1 cellular context compared by ENCODE assay signal in genomic region chr22:44172370-44173108, GRCh38.
A peak's percentile ranks its signal among the peaks of the same experiment; 100 is the strongest.
TF ChIP-seq lines count a peak whose summit lies in the region.

No MANE protein-coding gene starts in this region.

TF ChIP-seq in GM12878, 131 proteins besides CTCF, POLR2A, EP300 and RAD21 (continued from another document and continues in another):
- TF ChIP-seq E4F1 (IDR thresholded peaks at IDR 0.05; ENCODE audit: borderline replicate concordance, partially characterized antibody) (no peak), POU2F2 (IDR thresholded peaks at IDR 0.05; ENCODE audit: borderline replicate concordance, low read depth, low read length) (peak; percentile 68; the same call in 1 of the 3 replicates), ZNF384 (IDR thresholded peaks at IDR 0.05; ENCODE audit: borderline replicate concordance, low read depth, low read length) (no peak), TARDBP (IDR thresholded peaks at IDR 0.05; ENCODE audit: borderline replicate concordance) (no peak), IRF4 (IDR thresholded peaks at IDR 0.05; ENCODE audit: low read depth, low read length) (peak; percentile 82), ATF7 (IDR thresholded peaks at IDR 0.05; ENCODE audit: low read depth) (peak; percentile 74), ETV6 (conservative IDR thresholded peaks at IDR 0.05 in 1 of 2, IDR thresholded peaks at IDR 0.05 in 1 of 2; ENCODE audit: borderline replicate concordance in 1 of 2, low read depth in 1 of 2) (no peak), TCF3 (IDR thresholded peaks at IDR 0.05; ENCODE audit: borderline replicate concordance, insufficient read depth, low read depth, low read length) (no peak), IKZF1 (conservative IDR thresholded peaks at IDR 0.05) (peak; percentile 58; the same call in 1 of the 2 replicates), NR2C1 (IDR thresholded peaks at IDR 0.05) (no peak), RFX5 (IDR thresholded peaks at IDR 0.05; ENCODE audit: low read depth, low read length) (peak; percentile 52; the same call in 1 of the 2 replicates), TBL1XR1 (IDR thresholded peaks at IDR 0.05; ENCODE audit: low read depth, low read length) (0 out of 2 replicates have a peak, but pooled peaks have one; percentile 17), CEBPB (IDR thresholded peaks at IDR 0.05; ENCODE audit: borderline replicate concordance in 1 of 2, low read depth in 2 of 2, low read length in 2 of 2) (peak in 1 of 2 experiments; percentile 78; a peak in 2 of 4 replicates), ZNF24 (IDR thresholded peaks at IDR 0.05) (no peak), YBX1 (IDR thresholded peaks at IDR 0.05) (no peak), WRNIP1 (IDR thresholded peaks at IDR 0.05; ENCODE audit: borderline replicate concordance, low read depth, low read length) (0 out of 2 replicates have a peak, but pooled peaks have one; percentile 48), NRF1 (conservative IDR thresholded peaks at IDR 0.05; ENCODE audit: low read depth, low read length) (no peak), TCF12 (IDR thresholded peaks at IDR 0.05; ENCODE audit: low read depth, low read length) (no peak), EGR1 (IDR thresholded peaks at IDR 0.05; ENCODE audit: borderline replicate concordance in 1 of 2, low read depth in 2 of 2, low read length in 2 of 2) (peak in 1 of 2 experiments; percentile 95; a peak in 2 of 3 replicates), BHLHE40 (IDR thresholded peaks at IDR 0.05; ENCODE audit: borderline replicate concordance in 1 of 2, low read depth in 2 of 2, low read length in 1 of 2) (peak in 1 of 2 experiments; percentile 35; a peak in 1 of 4 replicates), MTA3 (IDR thresholded peaks at IDR 0.05; ENCODE audit: borderline replicate concordance, low read length) (0 out of 2 replicates have a peak, but pooled peaks have one; percentile 50), SPI1 (IDR thresholded peaks at IDR 0.05; ENCODE audit: borderline replicate concordance, insufficient read depth, low read depth, low read length) (peak; percentile 95), RUNX3 (IDR thresholded peaks at IDR 0.05; ENCODE audit: low read length) (peak; percentile 58), JUND (IDR thresholded peaks at IDR 0.05; ENCODE audit: low read depth, low read length) (0 out of 2 replicates have a peak, but pooled peaks have one; percentile 9), NBN (IDR thresholded peaks at IDR 0.05) (0 out of 2 replicates have a peak, but pooled peaks have one; percentile 42), EZH2 (IDR thresholded peaks at IDR 0.05; ENCODE audit: borderline replicate concordance, control insufficient read depth, low read depth, low read length) (no peak), NFXL1 (IDR thresholded peaks at IDR 0.05; ENCODE audit: borderline replicate concordance) (no peak), MTA2 (IDR thresholded peaks at IDR 0.05; ENCODE audit: low read depth) (peak; percentile 47), ZNF622 (IDR thresholded peaks at IDR 0.05) (no peak), RELA (IDR thresholded peaks at IDR 0.05; ENCODE audit: borderline replicate concordance, partially characterized antibody) (no peak), GABPA (IDR thresholded peaks at IDR 0.05; ENCODE audit: low read depth) (0 out of 2 replicates have a peak, but pooled peaks have one; percentile 6), PAX8 (IDR thresholded peaks at IDR 0.05) (no peak), RBBP5 (conservative IDR thresholded peaks at IDR 0.05) (no peak), SRF (IDR thresholded peaks at IDR 0.05; ENCODE audit: low read depth in 2 of 2, low read length in 2 of 2) (no peak), SMC3 (IDR thresholded peaks at IDR 0.05; ENCODE audit: borderline replicate concordance, low read length) (peak; percentile 8; the same call in 1 of the 2 replicates), CBX3 (IDR thresholded peaks at IDR 0.05; ENCODE audit: borderline replicate concordance, low read depth) (no peak), CREB1 (IDR thresholded peaks at IDR 0.05; ENCODE audit: low read depth) (peak; percentile 44; the same call in 1 of the 2 replicates), DPF2 (IDR thresholded peaks at IDR 0.05) (peak; percentile 81), ASH2L (IDR thresholded peaks at IDR 0.05; ENCODE audit: borderline replicate concordance, low read depth) (no peak), RELB (IDR thresholded peaks at IDR 0.05; ENCODE audit: low read depth) (peak; percentile 54; the same call in 1 of the 2 replicates), BACH1 (IDR thresholded peaks at IDR 0.05; ENCODE audit: borderline replicate concordance) (no peak), SMAD1 (IDR thresholded peaks at IDR 0.05; ENCODE audit: low read depth, partially characterized antibody) (peak; percentile 54), POLR2AphosphoS2 (IDR thresholded peaks at IDR 0.05; ENCODE audit: low read depth, low read length) (0 out of 2 replicates have a peak, but pooled peaks have one; percentile 39), RB1 (IDR thresholded peaks at IDR 0.05; ENCODE audit: borderline replicate concordance) (no peak), IKZF2 (IDR thresholded peaks at IDR 0.05) (peak; percentile 48 to 55; a peak in 2 of 4 replicates), ZNF207 (IDR thresholded peaks at IDR 0.05; ENCODE audit: borderline replicate concordance) (no peak), CBFB (IDR thresholded peaks at IDR 0.05; ENCODE audit: low read depth) (peak; percentile 54; the same call in 1 of the 2 replicates), BCL11A (IDR thresholded peaks at IDR 0.05; ENCODE audit: low read depth, low read length) (no peak)
- TF ChIP-seq, protein P1, sequence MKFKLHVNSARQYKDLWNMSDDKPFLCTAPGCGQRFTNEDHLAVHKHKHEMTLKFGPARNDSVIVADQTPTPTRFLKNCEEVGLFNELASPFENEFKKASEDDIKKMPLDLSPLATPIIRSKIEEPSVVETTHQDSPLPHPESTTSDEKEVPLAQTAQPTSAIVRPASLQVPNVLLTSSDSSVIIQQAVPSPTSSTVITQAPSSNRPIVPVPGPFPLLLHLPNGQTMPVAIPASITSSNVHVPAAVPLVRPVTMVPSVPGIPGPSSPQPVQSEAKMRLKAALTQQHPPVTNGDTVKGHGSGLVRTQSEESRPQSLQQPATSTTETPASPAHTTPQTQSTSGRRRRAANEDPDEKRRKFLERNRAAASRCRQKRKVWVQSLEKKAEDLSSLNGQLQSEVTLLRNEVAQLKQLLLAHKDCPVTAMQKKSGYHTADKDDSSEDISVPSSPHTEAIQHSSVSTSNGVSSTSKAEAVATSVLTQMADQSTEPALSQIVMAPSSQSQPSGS (IDR thresholded peaks at IDR 0.05; ENCODE audit: low read length) = 0 out of 2 replicates have a peak, but pooled peaks have one; percentile 31
- TF ChIP-seq, protein P2, sequence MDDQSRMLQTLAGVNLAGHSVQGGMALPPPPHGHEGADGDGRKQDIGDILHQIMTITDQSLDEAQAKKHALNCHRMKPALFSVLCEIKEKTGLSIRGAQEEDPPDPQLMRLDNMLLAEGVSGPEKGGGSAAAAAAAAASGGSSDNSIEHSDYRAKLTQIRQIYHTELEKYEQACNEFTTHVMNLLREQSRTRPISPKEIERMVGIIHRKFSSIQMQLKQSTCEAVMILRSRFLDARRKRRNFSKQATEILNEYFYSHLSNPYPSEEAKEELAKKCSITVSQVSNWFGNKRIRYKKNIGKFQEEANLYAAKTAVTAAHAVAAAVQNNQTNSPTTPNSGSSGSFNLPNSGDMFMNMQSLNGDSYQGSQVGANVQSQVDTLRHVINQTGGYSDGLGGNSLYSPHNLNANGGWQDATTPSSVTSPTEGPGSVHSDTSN (IDR thresholded peaks at IDR 0.05; ENCODE audit: insufficient replicate concordance, low read depth, low read length) = no peak
- TF ChIP-seq, protein P3, sequence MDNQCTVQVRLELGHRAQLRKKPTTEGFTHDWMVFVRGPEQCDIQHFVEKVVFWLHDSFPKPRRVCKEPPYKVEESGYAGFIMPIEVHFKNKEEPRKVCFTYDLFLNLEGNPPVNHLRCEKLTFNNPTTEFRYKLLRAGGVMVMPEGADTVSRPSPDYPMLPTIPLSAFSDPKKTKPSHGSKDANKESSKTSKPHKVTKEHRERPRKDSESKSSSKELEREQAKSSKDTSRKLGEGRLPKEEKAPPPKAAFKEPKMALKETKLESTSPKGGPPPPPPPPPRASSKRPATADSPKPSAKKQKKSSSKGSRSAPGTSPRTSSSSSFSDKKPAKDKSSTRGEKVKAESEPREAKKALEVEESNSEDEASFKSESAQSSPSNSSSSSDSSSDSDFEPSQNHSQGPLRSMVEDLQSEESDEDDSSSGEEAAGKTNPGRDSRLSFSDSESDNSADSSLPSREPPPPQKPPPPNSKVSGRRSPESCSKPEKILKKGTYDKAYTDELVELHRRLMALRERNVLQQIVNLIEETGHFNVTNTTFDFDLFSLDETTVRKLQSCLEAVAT (IDR thresholded peaks at IDR 0.05) = no peak
- TF ChIP-seq, protein P4, sequence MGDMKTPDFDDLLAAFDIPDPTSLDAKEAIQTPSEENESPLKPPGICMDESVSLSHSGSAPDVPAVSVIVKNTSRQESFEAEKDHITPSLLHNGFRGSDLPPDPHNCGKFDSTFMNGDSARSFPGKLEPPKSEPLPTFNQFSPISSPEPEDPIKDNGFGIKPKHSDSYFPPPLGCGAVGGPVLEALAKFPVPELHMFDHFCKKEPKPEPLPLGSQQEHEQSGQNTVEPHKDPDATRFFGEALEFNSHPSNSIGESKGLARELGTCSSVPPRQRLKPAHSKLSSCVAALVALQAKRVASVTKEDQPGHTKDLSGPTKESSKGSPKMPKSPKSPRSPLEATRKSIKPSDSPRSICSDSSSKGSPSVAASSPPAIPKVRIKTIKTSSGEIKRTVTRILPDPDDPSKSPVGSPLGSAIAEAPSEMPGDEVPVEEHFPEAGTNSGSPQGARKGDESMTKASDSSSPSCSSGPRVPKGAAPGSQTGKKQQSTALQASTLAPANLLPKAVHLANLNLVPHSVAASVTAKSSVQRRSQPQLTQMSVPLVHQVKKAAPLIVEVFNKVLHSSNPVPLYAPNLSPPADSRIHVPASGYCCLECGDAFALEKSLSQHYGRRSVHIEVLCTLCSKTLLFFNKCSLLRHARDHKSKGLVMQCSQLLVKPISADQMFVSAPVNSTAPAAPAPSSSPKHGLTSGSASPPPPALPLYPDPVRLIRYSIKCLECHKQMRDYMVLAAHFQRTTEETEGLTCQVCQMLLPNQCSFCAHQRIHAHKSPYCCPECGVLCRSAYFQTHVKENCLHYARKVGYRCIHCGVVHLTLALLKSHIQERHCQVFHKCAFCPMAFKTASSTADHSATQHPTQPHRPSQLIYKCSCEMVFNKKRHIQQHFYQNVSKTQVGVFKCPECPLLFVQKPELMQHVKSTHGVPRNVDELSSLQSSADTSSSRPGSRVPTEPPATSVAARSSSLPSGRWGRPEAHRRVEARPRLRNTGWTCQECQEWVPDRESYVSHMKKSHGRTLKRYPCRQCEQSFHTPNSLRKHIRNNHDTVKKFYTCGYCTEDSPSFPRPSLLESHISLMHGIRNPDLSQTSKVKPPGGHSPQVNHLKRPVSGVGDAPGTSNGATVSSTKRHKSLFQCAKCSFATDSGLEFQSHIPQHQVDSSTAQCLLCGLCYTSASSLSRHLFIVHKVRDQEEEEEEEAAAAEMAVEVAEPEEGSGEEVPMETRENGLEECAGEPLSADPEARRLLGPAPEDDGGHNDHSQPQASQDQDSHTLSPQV (IDR thresholded peaks at IDR 0.05) = no peak
- TF ChIP-seq, protein P5, sequence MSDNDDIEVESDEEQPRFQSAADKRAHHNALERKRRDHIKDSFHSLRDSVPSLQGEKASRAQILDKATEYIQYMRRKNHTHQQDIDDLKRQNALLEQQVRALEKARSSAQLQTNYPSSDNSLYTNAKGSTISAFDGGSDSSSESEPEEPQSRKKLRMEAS (IDR thresholded peaks at IDR 0.05; ENCODE audit: low read depth, low read length) = peak; percentile 60; the same call in 1 of the 2 replicates
